1 cellular context compared by ENCODE assay signal in the genomic region with DNA sequence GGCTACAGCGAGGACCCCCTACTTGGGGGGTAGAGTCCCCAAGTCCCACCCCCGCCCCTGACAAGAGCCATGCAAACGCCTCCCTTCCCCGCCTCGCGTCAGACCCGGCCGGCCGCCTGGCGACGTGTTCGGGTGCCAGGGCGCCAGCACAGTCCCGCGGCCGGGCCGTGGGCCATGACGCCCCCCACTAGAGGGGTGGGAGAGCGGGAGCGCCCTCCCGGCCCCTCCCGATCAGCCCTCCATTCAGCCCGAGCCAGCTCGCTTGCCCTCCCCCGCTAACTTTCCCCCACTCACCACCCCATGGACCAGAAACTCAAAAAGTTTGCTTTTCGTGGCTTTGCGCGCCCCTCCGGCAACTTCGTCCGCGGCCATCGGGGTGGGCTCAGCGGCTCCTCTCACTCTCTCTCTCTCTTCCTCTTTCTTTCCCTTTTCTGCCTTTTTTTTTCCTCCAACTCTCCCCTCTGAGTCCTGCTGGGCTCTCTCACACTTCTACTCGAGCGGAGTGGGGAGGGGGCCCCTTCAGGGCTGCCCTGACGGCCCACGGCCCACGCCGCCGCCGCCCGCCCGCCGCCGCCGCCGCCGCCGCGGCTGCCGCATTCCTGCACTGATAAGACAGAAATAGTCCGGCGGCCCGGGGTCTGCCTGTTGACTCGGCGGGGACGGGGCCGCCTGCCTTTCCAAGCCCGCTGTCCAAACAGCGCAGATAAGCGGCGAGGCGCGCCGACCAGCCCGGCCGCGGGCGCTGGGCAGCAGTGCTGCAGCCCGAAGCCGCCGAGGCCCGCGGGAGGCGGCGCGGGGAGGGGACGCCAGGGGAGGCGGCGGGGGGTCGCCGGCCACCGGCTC.
TF ChIP-seq lines count a peak whose summit lies in the region.

SMARCD3 (minus strand) TSS at position 504 of the 843 bp plus-strand sequence; CDS start at position 372, 132 bp downstream.

TF ChIP-seq in K562, 482 proteins besides CTCF, POLR2A, EP300 and RAD21 (continued from another document and continues in another):
- TF ChIP-seq TOE1 (IDR thresholded peaks at IDR 0.05; ENCODE audit: borderline replicate concordance) (peak; percentile 62; the same call in 1 of the 2 replicates), TOE1 (CRISPR knock-in tag; IDR thresholded peaks at IDR 0.05; ENCODE audit: borderline replicate concordance, low read depth) (no peak), UBTF (IDR thresholded peaks at IDR 0.05; ENCODE audit: borderline replicate concordance in 1 of 2, low read depth in 2 of 2, low read length in 2 of 2) (peak; percentile 94 to 96; a peak in 3 of 4 replicates), FOXM1 (IDR thresholded peaks at IDR 0.05; ENCODE audit: low read depth) (peak; percentile 31; the same call in 1 of the 2 replicates), FOXM1 (CRISPR knock-in tag; IDR thresholded peaks at IDR 0.05; ENCODE audit: low read depth) (no peak), SMAD4 (CRISPR knock-in tag; conservative IDR thresholded peaks at IDR 0.05) (peak; percentile 99), IFI16 (CRISPR knock-in tag; IDR thresholded peaks at IDR 0.05) (no peak), ARHGAP35 (IDR thresholded peaks at IDR 0.05; ENCODE audit: partially characterized antibody) (peak; percentile 38), ZNF717 (CRISPR knock-in tag; IDR thresholded peaks at IDR 0.05) (no peak), NFATC3 (IDR thresholded peaks at IDR 0.05) (peak; percentile 56; the same call in 1 of the 2 replicates), CGGBP1 (CRISPR knock-in tag; IDR thresholded peaks at IDR 0.05) (peak; percentile 26; the same call in 1 of the 2 replicates), KAT7 (CRISPR knock-in tag; IDR thresholded peaks at IDR 0.05; ENCODE audit: borderline replicate concordance) (0 out of 2 replicates have a peak, but pooled peaks have one; percentile 34), EWSR1 (IDR thresholded peaks at IDR 0.05; ENCODE audit: borderline replicate concordance, low read depth, partially characterized antibody) (no peak), HDAC1 (IDR thresholded peaks at IDR 0.05) (0 out of 4 replicates have a peak, but pooled peaks of 1 of the 2 experiments have one; percentile 59), CXXC5 (CRISPR knock-in tag; IDR thresholded peaks at IDR 0.05) (peak; percentile 95), MAFK (IDR thresholded peaks at IDR 0.05; ENCODE audit: low read length) (no peak), THRAP3 (IDR thresholded peaks at IDR 0.05; ENCODE audit: borderline replicate concordance) (no peak), RBM22 (IDR thresholded peaks at IDR 0.05; ENCODE audit: low read depth, low read length, poor library complexity, severe bottlenecking) (peak; percentile 4), ZNF445 (CRISPR knock-in tag; IDR thresholded peaks at IDR 0.05; ENCODE audit: low read depth) (no peak), CTBP1 (IDR thresholded peaks at IDR 0.05; ENCODE audit: borderline replicate concordance) (peak; percentile 89; the same call in 1 of the 2 replicates), PHTF2 (CRISPR knock-in tag; IDR thresholded peaks at IDR 0.05) (no peak), GTF2E2 (tag; IDR thresholded peaks at IDR 0.05) (peak; percentile 0; the same call in 1 of the 2 replicates), MTA1 (IDR thresholded peaks at IDR 0.05; ENCODE audit: borderline replicate concordance) (peak; percentile 63; the same call in 1 of the 2 replicates), STAT5B (CRISPR knock-in tag; IDR thresholded peaks at IDR 0.05) (no peak), ZBTB7A (IDR thresholded peaks at IDR 0.05; ENCODE audit: borderline replicate concordance, control insufficient read depth, low read depth, low read length) (peak; percentile 93), TCF3 (CRISPR knock-in tag; IDR thresholded peaks at IDR 0.05) (0 out of 2 replicates have a peak, but pooled peaks have one; percentile 11), TAL1 (IDR thresholded peaks at IDR 0.05) (0 out of 2 replicates have a peak, but pooled peaks have one; percentile 7), CREB1 (IDR thresholded peaks at IDR 0.05) (0 out of 2 replicates have a peak, but pooled peaks have one; percentile 13), CREB1 (CRISPR knock-in tag; IDR thresholded peaks at IDR 0.05) (no peak), ZBTB2 (IDR thresholded peaks at IDR 0.05) (peak; percentile 78), ZBTB49 (CRISPR knock-in tag; IDR thresholded peaks at IDR 0.05; ENCODE audit: borderline replicate concordance) (no peak), PCBP1 (IDR thresholded peaks at IDR 0.05; ENCODE audit: low read depth, low read length, poor library complexity, severe bottlenecking) (peak; percentile 30), ZNF586 (CRISPR knock-in tag; conservative IDR thresholded peaks at IDR 0.05) (no peak), CBFB (CRISPR knock-in tag; IDR thresholded peaks at IDR 0.05) (no peak), BCOR (IDR thresholded peaks at IDR 0.05) (0 out of 2 replicates have a peak, but pooled peaks have one; percentile 25), TEAD4 (IDR thresholded peaks at IDR 0.05; ENCODE audit: low read length) (peak; percentile 47; the same call in 1 of the 2 replicates), TEAD4 (CRISPR knock-in tag; IDR thresholded peaks at IDR 0.05; ENCODE audit: borderline replicate concordance) (no peak), RNF2 (IDR thresholded peaks at IDR 0.05) (peak; percentile 45; the same call in 1 of the 2 replicates), ZC3H11A (IDR thresholded peaks at IDR 0.05; ENCODE audit: low read depth, low read length) (no peak), STAG1 (CRISPR knock-in tag; IDR thresholded peaks at IDR 0.05; ENCODE audit: borderline replicate concordance) (no peak), ZNF212 (CRISPR knock-in tag; IDR thresholded peaks at IDR 0.05) (no peak), SOX6 (IDR thresholded peaks at IDR 0.05) (peak; percentile 50; the same call in 1 of the 2 replicates), SUPT5H (IDR thresholded peaks at IDR 0.05) (no peak), ZKSCAN1 (IDR thresholded peaks at IDR 0.05; ENCODE audit: low read depth, low read length) (no peak), CCNT2 (IDR thresholded peaks at IDR 0.05; ENCODE audit: borderline replicate concordance, extremely low read depth, insufficient read length, low read depth, low read length) (peak; percentile 83), EGR1 (conservative IDR thresholded peaks at IDR 0.05) (peak; percentile 43), ZNF699 (CRISPR knock-in tag; IDR thresholded peaks at IDR 0.05; ENCODE audit: insufficient replicate concordance) (no peak), RB1 (IDR thresholded peaks at IDR 0.05; ENCODE audit: low read depth) (peak; percentile 78), NFRKB (IDR thresholded peaks at IDR 0.05; ENCODE audit: low read depth) (no peak)
- TF ChIP-seq, protein P1, sequence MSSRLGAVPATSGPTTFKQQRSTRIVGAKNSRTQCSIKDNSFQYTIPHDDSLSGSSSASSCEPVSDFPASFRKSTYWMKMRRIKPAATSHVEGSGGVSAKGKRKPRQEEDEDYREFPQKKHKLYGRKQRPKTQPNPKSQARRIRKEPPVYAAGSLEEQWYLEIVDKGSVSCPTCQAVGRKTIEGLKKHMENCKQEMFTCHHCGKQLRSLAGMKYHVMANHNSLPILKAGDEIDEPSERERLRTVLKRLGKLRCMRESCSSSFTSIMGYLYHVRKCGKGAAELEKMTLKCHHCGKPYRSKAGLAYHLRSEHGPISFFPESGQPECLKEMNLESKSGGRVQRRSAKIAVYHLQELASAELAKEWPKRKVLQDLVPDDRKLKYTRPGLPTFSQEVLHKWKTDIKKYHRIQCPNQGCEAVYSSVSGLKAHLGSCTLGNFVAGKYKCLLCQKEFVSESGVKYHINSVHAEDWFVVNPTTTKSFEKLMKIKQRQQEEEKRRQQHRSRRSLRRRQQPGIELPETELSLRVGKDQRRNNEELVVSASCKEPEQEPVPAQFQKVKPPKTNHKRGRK (tag; IDR thresholded peaks at IDR 0.05), result peak; percentile 93
- TF ChIP-seq, protein P2, sequence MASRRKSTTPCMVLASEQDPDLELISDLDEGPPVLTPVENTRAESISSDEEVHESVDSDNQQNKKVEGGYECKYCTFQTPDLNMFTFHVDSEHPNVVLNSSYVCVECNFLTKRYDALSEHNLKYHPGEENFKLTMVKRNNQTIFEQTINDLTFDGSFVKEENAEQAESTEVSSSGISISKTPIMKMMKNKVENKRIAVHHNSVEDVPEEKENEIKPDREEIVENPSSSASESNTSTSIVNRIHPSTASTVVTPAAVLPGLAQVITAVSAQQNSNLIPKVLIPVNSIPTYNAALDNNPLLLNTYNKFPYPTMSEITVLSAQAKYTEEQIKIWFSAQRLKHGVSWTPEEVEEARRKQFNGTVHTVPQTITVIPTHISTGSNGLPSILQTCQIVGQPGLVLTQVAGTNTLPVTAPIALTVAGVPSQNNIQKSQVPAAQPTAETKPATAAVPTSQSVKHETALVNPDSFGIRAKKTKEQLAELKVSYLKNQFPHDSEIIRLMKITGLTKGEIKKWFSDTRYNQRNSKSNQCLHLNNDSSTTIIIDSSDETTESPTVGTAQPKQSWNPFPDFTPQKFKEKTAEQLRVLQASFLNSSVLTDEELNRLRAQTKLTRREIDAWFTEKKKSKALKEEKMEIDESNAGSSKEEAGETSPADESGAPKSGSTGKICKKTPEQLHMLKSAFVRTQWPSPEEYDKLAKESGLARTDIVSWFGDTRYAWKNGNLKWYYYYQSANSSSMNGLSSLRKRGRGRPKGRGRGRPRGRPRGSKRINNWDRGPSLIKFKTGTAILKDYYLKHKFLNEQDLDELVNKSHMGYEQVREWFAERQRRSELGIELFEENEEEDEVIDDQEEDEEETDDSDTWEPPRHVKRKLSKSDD (conservative IDR thresholded peaks at IDR 0.05; ENCODE audit: low read length), result no peak
- TF ChIP-seq, protein P3, sequence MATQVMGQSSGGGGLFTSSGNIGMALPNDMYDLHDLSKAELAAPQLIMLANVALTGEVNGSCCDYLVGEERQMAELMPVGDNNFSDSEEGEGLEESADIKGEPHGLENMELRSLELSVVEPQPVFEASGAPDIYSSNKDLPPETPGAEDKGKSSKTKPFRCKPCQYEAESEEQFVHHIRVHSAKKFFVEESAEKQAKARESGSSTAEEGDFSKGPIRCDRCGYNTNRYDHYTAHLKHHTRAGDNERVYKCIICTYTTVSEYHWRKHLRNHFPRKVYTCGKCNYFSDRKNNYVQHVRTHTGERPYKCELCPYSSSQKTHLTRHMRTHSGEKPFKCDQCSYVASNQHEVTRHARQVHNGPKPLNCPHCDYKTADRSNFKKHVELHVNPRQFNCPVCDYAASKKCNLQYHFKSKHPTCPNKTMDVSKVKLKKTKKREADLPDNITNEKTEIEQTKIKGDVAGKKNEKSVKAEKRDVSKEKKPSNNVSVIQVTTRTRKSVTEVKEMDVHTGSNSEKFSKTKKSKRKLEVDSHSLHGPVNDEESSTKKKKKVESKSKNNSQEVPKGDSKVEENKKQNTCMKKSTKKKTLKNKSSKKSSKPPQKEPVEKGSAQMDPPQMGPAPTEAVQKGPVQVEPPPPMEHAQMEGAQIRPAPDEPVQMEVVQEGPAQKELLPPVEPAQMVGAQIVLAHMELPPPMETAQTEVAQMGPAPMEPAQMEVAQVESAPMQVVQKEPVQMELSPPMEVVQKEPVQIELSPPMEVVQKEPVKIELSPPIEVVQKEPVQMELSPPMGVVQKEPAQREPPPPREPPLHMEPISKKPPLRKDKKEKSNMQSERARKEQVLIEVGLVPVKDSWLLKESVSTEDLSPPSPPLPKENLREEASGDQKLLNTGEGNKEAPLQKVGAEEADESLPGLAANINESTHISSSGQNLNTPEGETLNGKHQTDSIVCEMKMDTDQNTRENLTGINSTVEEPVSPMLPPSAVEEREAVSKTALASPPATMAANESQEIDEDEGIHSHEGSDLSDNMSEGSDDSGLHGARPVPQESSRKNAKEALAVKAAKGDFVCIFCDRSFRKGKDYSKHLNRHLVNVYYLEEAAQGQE (CRISPR knock-in tag; IDR thresholded peaks at IDR 0.05; ENCODE audit: low read depth), result no peak
